Comparison of ENCODE assay signal across 1 cellular context in the genomic region with DNA sequence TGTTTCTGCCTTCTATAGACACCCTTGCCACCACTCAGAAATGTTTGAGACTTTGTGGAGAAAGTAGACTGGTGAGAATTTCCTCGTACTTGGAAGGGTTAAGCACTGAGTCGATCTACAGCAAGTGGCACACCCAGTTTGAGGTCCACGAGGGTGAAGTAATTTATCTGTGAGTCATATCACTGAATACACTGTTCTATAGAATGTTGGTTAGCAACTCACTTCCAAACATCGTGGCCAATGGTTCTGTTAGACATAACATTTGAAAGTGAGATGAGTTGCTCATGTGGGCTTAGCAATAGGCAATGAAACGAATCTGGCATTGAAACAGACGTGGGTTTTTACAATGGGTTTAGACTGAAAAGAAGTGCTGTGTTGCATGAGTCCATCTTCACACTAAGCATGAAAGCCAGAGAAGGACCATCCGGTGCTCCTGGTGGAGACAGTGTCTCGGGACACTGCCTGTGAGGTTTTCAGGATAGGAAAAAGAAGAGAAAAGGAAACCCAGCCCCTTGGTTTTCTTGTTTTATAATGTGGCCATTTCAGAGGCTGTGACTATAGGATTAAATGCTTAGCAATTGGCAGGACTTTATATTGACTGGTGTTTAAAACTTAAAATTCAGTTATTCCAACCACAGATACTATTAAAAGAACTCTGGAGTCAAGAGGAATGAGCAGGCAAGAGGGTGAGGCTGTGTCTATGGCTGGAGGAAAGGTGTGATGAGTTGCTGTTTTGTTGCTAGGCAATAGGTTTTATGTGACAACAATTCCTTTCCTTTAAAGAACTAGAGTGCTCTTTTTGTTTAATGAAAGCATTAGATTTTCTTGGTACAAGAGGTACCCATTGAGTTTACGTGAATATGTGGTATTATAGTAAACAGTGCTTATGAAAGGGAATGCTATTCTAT.
TF ChIP-seq lines count a peak whose summit lies in the region.

No MANE protein-coding gene starts in this region.

TF ChIP-seq in HepG2, 621 proteins besides CTCF, POLR2A, EP300 and RAD21 (continued from another document):
- TF ChIP-seq STAT6 (CRISPR knock-in tag; IDR thresholded peaks at IDR 0.05; ENCODE audit: borderline replicate concordance) (no peak), SKIL (CRISPR knock-in tag; IDR thresholded peaks at IDR 0.05; ENCODE audit: borderline replicate concordance) (no peak), ZSCAN5A (CRISPR knock-in tag; IDR thresholded peaks at IDR 0.05; ENCODE audit: borderline replicate concordance) (no peak), FOSL2 (CRISPR knock-in tag; IDR thresholded peaks at IDR 0.05) (peak; percentile 89), ZNF280B (CRISPR knock-in tag; IDR thresholded peaks at IDR 0.05; ENCODE audit: borderline replicate concordance) (no peak), GABPB1 (CRISPR knock-in tag; IDR thresholded peaks at IDR 0.05) (no peak), ZNF766 (CRISPR knock-in tag; IDR thresholded peaks at IDR 0.05; ENCODE audit: borderline replicate concordance) (no peak), ZNF24 (IDR thresholded peaks at IDR 0.05) (0 out of 2 replicates have a peak, but pooled peaks have one; percentile 18), EEA1 (CRISPR knock-in tag; IDR thresholded peaks at IDR 0.05; ENCODE audit: borderline replicate concordance) (no peak), XRCC5 (optimal IDR thresholded peaks at IDR 0.05; ENCODE audit: low read length) (peak; percentile 38), ZFP62 (CRISPR knock-in tag; IDR thresholded peaks at IDR 0.05) (no peak), HINFP (CRISPR knock-in tag; IDR thresholded peaks at IDR 0.05; ENCODE audit: low read depth) (no peak), ZNF652 (CRISPR knock-in tag; IDR thresholded peaks at IDR 0.05; ENCODE audit: borderline replicate concordance, low read depth) (peak; percentile 92), ARID3A (IDR thresholded peaks at IDR 0.05; ENCODE audit: low read depth, low read length) (peak; percentile 39; the same call in 1 of the 2 replicates), TGIF2 (CRISPR knock-in tag; IDR thresholded peaks at IDR 0.05) (no peak), CHD2 (IDR thresholded peaks at IDR 0.05; ENCODE audit: low read depth, low read length) (no peak)
- TF ChIP-seq, protein P1, sequence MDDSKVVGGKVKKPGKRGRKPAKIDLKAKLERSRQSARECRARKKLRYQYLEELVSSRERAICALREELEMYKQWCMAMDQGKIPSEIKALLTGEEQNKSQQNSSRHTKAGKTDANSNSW (CRISPR knock-in tag; IDR thresholded peaks at IDR 0.05; ENCODE audit: borderline replicate concordance): no peak
